Comparison of ENCODE assay signal across 13 cellular contexts in the genomic region with DNA sequence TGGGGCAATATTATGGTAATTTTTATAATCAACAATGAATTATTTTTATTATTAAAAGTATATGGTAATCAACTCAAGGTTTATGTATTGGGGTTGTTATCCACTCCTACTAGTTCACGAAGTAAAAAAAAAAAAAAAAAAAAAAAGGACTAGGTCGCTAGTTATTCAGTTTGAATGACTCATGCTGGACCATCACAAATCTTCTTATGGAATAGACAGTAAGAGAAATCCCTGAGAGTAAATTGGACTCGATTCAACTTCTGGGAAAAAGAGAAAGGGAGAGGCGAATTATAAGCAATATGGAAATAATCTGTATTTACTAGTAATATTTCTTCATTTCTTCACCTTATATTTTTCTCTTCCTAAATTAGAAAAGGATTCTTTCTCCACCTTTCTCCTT. TPM values are rescaled to one million over a fixed set of nuclear protein-coding genes. Genes with fewer than 3 reads are reported as not detected.
DNase-seq lines count a peak whose midpoint lies in the region; ATAC-seq and TF ChIP-seq lines count a peak whose summit lies in the region.
"Had no signal": no experiment of that assay in that cellular context is flagged by ENCODE, and none has a peak within 500 bp of the region (broad histone marks: within the 10 kb centered on the region; RNA-seq: fewer than 3 reads in every experiment).

No MANE protein-coding gene starts in this region.

- H3K4me3 ChIP-seq in DOHH2 (ENCODE audit: low read length) (peak overlapping the region; percentile 74), HUES64 (ENCODE audit: low read length) (peak overlapping the region; percentile 77), coronary artery (peak overlapping the region; percentile 83), neural cell (ENCODE audit: low read length) (peak overlapping the region; percentile 82), testis (no peak overlapping the region)

- WGBS in HUES64, result 88% methylated on average over 1 of the region's 4 CpGs
- 60 to 69% methylated on average over 4 of the region's 4 CpGs for WGBS in testis, 2 donors

- H3K27ac ChIP-seq in DOHH2 (ENCODE audit: low read depth, low read length), result no peak overlapping the region
- H3K27ac ChIP-seq in HUES64 (ENCODE audit: low read depth, low read length), result no peak overlapping the region
- peak overlapping the region in 1 of 2 donors; percentile 96 for H3K27ac ChIP-seq in coronary artery
- H3K27ac ChIP-seq in neural cell (ENCODE audit: low read length), result peak overlapping the region; percentile 98
- H3K27ac ChIP-seq in testis, result no peak overlapping the region
- H3K27ac ChIP-seq: cardiac muscle cell, parathyroid adenoma had no signal

- H3F3A ChIP-seq in DOHH2 (ENCODE audit: control insufficient read depth, insufficient read depth), result no peaks in the 10 kb centered on the region
- peaks cover 18% of the 10 kb centered on the region for H3F3A ChIP-seq in neural cell (ENCODE audit: insufficient read depth, low read length, poor library complexity, severe bottlenecking)

- intact Hi-C loops in testis (cut with DNase I; ENCODE audit: low total_unique reads), result no loop called here

- DNase-seq in coronary artery (ENCODE audit: low spot score) (no peak), testis (no peak)
- DNase-seq: activated CD8-positive, alpha-beta T cell treated with anti-CD3 and anti-CD28 coated beads for 36 hours; islet precursor cell; midbrain had no signal

- H3K36me3 ChIP-seq in DOHH2 (ENCODE audit: control insufficient read depth, low read length) (peaks cover 12% of the 10 kb centered on the region), HUES64 (ENCODE audit: insufficient read depth, low read length) (0 out of 2 replicates have a peak, but pooled peaks cover 3% of the 10 kb centered on the region), neural cell (ENCODE audit: insufficient read depth, low read length) (no peaks in the 10 kb centered on the region), testis (ENCODE audit: low read depth, missing control alignments) (no peaks in the 10 kb centered on the region)
- H3K36me3 ChIP-seq: cardiac muscle cell had no signal

- ATAC-seq in GM21529 (IDR thresholded peaks at IDR 0.05; ENCODE audit: unreplicated experiment), result no peak
- ATAC-seq in GM18505 (IDR thresholded peaks at IDR 0.05; ENCODE audit: unreplicated experiment), result no peak
- ATAC-seq: activated CD8-positive, alpha-beta T cell treated with anti-CD3 and anti-CD28 coated beads for 36 hours had no signal

- TF ChIP-seq EP300 in neural cell (conservative IDR thresholded peaks at IDR 0.05; ENCODE audit: poor library complexity, severe bottlenecking), result no peak

- H2AFZ ChIP-seq in neural cell (ENCODE audit: low read depth, low read length), result no peak overlapping the region
- H2AFZ ChIP-seq: parathyroid adenoma had no signal

- H3K4me1 ChIP-seq in DOHH2 (ENCODE audit: control insufficient read depth, low read length) (peaks cover 25% of the 10 kb centered on the region), HUES64 (ENCODE audit: insufficient read depth, low read length) (peaks cover 45% of the 10 kb centered on the region), testis (no peaks in the 10 kb centered on the region)
- H3K4me1 ChIP-seq: parathyroid adenoma had no signal

- H3K9me3 ChIP-seq in DOHH2 (ENCODE audit: control insufficient read depth, insufficient read depth, low read length) (no peaks in the 10 kb centered on the region), HUES64 (ENCODE audit: insufficient read depth, low read depth, low read length) (no peaks in the 10 kb centered on the region), neural cell (ENCODE audit: low read length) (no peaks in the 10 kb centered on the region), testis (no peaks in the 10 kb centered on the region)

- TF ChIP-seq POLR2A in testis (IDR thresholded peaks at IDR 0.05) (no peak), GM18505 (IDR thresholded peaks at IDR 0.05; ENCODE audit: borderline replicate concordance, extremely low read depth, insufficient read depth, insufficient read length) (no peak)

- H3K27me3 ChIP-seq in DOHH2 (ENCODE audit: control insufficient read depth, low read length), result no peaks in the 10 kb centered on the region
- no peaks in the 10 kb centered on the region for H3K27me3 ChIP-seq in HUES64 (ENCODE audit: insufficient read depth, low read length)
- no peaks in the 10 kb centered on the region for H3K27me3 ChIP-seq in neural cell (ENCODE audit: insufficient read depth, low read depth, low read length)
- H3K27me3 ChIP-seq in testis, result no peaks in the 10 kb centered on the region
- H3K27me3 ChIP-seq: cardiac muscle cell had no signal

- no peak overlapping the region for H3K9ac ChIP-seq in HUES64 (ENCODE audit: low read depth, low read length)
- peak overlapping the region; percentile 97 for H3K9ac ChIP-seq in neural cell (ENCODE audit: low read length)
- H3K9ac ChIP-seq: parathyroid adenoma had no signal

- TF ChIP-seq CTCF in DOHH2 (IDR thresholded peaks at IDR 0.05; ENCODE audit: low read depth, low read length, poor library complexity, severe bottlenecking), result no peak
- TF ChIP-seq CTCF in coronary artery (IDR thresholded peaks at IDR 0.05), result no peak
- TF ChIP-seq CTCF in neural cell (IDR thresholded peaks at IDR 0.05; ENCODE audit: poor library complexity, severe bottlenecking), result no peak
- no peak for TF ChIP-seq CTCF in testis (IDR thresholded peaks at IDR 0.05)

- H4K20me1 ChIP-seq in DOHH2 (ENCODE audit: control insufficient read depth, insufficient read depth, low read depth, low read length) (no peaks in the 10 kb centered on the region), neural cell (ENCODE audit: insufficient read depth) (no peaks in the 10 kb centered on the region)

- H3K79me2 ChIP-seq in DOHH2 (ENCODE audit: control insufficient read depth, low read length) (peaks cover 69% of the 10 kb centered on the region), neural cell (replicated peaks; ENCODE audit: insufficient read depth, low read length) (peaks cover 65% of the 10 kb centered on the region)

- no peak for TF ChIP-seq RAD21 in neural cell (conservative IDR thresholded peaks at IDR 0.05)

- peak overlapping the region; percentile 75 for H3K4me2 ChIP-seq in DOHH2 (ENCODE audit: low read length)
- H3K4me2 ChIP-seq in neural cell (ENCODE audit: low read length), result peak overlapping the region; percentile 97

- H3K9me2 ChIP-seq in DOHH2 (replicated peaks; ENCODE audit: control insufficient read depth, low read length) (no peaks in the 10 kb centered on the region), neural cell (ENCODE audit: insufficient read depth, low read length) (no peaks in the 10 kb centered on the region)

TF ChIP-seq in neural cell, 6 proteins besides CTCF, POLR2A, EP300 and RAD21:
- TF ChIP-seq EZH2 (IDR thresholded peaks at IDR 0.05; ENCODE audit: borderline replicate concordance, insufficient read depth, low read length, poor library complexity, severe bottlenecking), result no peak
- TF ChIP-seq, protein P1, sequence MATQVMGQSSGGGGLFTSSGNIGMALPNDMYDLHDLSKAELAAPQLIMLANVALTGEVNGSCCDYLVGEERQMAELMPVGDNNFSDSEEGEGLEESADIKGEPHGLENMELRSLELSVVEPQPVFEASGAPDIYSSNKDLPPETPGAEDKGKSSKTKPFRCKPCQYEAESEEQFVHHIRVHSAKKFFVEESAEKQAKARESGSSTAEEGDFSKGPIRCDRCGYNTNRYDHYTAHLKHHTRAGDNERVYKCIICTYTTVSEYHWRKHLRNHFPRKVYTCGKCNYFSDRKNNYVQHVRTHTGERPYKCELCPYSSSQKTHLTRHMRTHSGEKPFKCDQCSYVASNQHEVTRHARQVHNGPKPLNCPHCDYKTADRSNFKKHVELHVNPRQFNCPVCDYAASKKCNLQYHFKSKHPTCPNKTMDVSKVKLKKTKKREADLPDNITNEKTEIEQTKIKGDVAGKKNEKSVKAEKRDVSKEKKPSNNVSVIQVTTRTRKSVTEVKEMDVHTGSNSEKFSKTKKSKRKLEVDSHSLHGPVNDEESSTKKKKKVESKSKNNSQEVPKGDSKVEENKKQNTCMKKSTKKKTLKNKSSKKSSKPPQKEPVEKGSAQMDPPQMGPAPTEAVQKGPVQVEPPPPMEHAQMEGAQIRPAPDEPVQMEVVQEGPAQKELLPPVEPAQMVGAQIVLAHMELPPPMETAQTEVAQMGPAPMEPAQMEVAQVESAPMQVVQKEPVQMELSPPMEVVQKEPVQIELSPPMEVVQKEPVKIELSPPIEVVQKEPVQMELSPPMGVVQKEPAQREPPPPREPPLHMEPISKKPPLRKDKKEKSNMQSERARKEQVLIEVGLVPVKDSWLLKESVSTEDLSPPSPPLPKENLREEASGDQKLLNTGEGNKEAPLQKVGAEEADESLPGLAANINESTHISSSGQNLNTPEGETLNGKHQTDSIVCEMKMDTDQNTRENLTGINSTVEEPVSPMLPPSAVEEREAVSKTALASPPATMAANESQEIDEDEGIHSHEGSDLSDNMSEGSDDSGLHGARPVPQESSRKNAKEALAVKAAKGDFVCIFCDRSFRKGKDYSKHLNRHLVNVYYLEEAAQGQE (IDR thresholded peaks at IDR 0.05; ENCODE audit: borderline replicate concordance), result no peak
- no peak for TF ChIP-seq POLR2AphosphoS5 (IDR thresholded peaks at IDR 0.05)
- no peak for TF ChIP-seq TAF1 (IDR thresholded peaks at IDR 0.05; ENCODE audit: low read depth)
- no peak for TF ChIP-seq SMC3 (conservative IDR thresholded peaks at IDR 0.05; ENCODE audit: poor library complexity)
- no peak for TF ChIP-seq MXI1 (conservative IDR thresholded peaks at IDR 0.05; ENCODE audit: poor library complexity, severe bottlenecking)

RNA-seq across cellular contexts. Expression of a gene that starts 2.0 kb away (rescaled TPM):
- polyA plus RNA-seq in HUES64 (2013, experiment 1 of 2), result 51.7 TPM
- polyA plus RNA-seq in HUES64 (2013, experiment 2 of 2), result 70.4 TPM
- polyA plus RNA-seq in neural cell (157 and 176 TPM in 2 replicates), testis (ENCODE audit: insufficient read depth, low read depth, low replicate concordance) (69.3 TPM)
- 212 and 280 TPM in 2 replicates for polyA minus RNA-seq in neural cell
- total RNA-seq in testis, result 10 to 100 TPM; 69.9 to 93.8 TPM

RNA-seq across cellular contexts. Expression of a gene that starts 15.4 kb away (rescaled TPM):
- polyA plus RNA-seq in HUES64 (2013, experiment 1 of 2), result 0.15 TPM
- not detected for polyA plus RNA-seq in HUES64 (2013, experiment 2 of 2)
- polyA plus RNA-seq in neural cell (0.54 and 0.69 TPM in 2 replicates), testis (ENCODE audit: insufficient read depth, low read depth, low replicate concordance) (1.6 TPM)
- 0.58 and 0.73 TPM in 2 replicates for polyA minus RNA-seq in neural cell
- 1 to 10 TPM in 1 of 2 donors, under 1 TPM in 1; 0.25 to 1.0 TPM for total RNA-seq in testis
- total RNA-seq: activated CD8-positive, alpha-beta T cell treated with anti-CD3 and anti-CD28 coated beads for 36 hours; cardiac muscle cell; subcutaneous adipose tissue had no signal

RNA-seq across cellular contexts. Expression of a gene that starts 30.0 kb away (rescaled TPM):
- 0.45 TPM for polyA plus RNA-seq in HUES64 (2013, experiment 1 of 2)
- polyA plus RNA-seq in HUES64 (2013, experiment 2 of 2), result 0.38 TPM
- polyA plus RNA-seq in neural cell (0.54 and 0.67 TPM in 2 replicates), testis (ENCODE audit: insufficient read depth, low read depth, low replicate concordance) (1.2 TPM)
- polyA minus RNA-seq in neural cell, result 0.69 and 0.73 TPM in 2 replicates
- total RNA-seq in testis, result under 1 TPM; 0.55 to 0.62 TPM
- total RNA-seq: activated CD8-positive, alpha-beta T cell treated with anti-CD3 and anti-CD28 coated beads for 36 hours; cardiac muscle cell; subcutaneous adipose tissue had no signal
- polyA plus RNA-seq: cardiac muscle cell had no signal

RNA-seq across cellular contexts. Expression of a gene that starts 55.3 kb away (rescaled TPM):
- polyA plus RNA-seq in HUES64 (2013, experiment 1 of 2), result not detected
- not detected for polyA plus RNA-seq in HUES64 (2013, experiment 2 of 2)
- polyA plus RNA-seq in neural cell, result 0.76 and 0.78 TPM in 2 replicates
- 0.73 TPM in 1 of 2 replicates, not detected in the other for polyA minus RNA-seq in neural cell
- under 1 TPM in 1 of 2 donors, not detected in 1; 0.63 TPM for total RNA-seq in testis
- polyA plus RNA-seq in testis (ENCODE audit: insufficient read depth, low read depth, low replicate concordance), result 1.8 TPM
- total RNA-seq: activated CD8-positive, alpha-beta T cell treated with anti-CD3 and anti-CD28 coated beads for 36 hours; cardiac muscle cell; subcutaneous adipose tissue had no signal
- polyA plus RNA-seq: cardiac muscle cell had no signal

Comparison
In these comparisons a context has a peak if more than half of its experiments do, and no peak if none do; other contexts are left out.
1. H3K4me3 ChIP-seq: peak in DOHH2 (single experiment), HUES64 (single experiment), coronary artery (single experiment) and neural cell (single experiment); none in testis (0 of 2).